18 cellular contexts compared by ENCODE assay signal in genomic region chr11:58654908-58655296, GRCh38. TPM values are rescaled to one million over a fixed set of nuclear protein-coding genes. Genes with fewer than 3 reads are reported as not detected.
DNase-seq lines count a peak whose midpoint lies in the region; ATAC-seq and TF ChIP-seq lines count a peak whose summit lies in the region.
"Had no signal": no experiment of that assay in that cellular context is flagged by ENCODE, and none has a peak within 500 bp of the region (broad histone marks: within the 10 kb centered on the region; RNA-seq: fewer than 3 reads in every experiment).

No MANE protein-coding gene starts in this region.

- no peak for TF ChIP-seq POLR2A in breast epithelium (IDR thresholded peaks at IDR 0.05)

- no peaks in the 10 kb centered on the region for H3K27me3 ChIP-seq in mammary epithelial cell (ENCODE audit: insufficient read depth, low read length)
- no peaks in the 10 kb centered on the region for H3K27me3 ChIP-seq in breast epithelium
- no peaks in the 10 kb centered on the region for H3K27me3 ChIP-seq in SK-N-SH (ENCODE audit: insufficient read depth)
- H3K27me3 ChIP-seq: adrenal gland had no signal

- no peaks in the 10 kb centered on the region for H3K9me2 ChIP-seq in SK-N-SH

- ATAC-seq in GM21576 (IDR thresholded peaks at IDR 0.05; ENCODE audit: unreplicated experiment), result peak; percentile 48
- peak; percentile 68 for ATAC-seq in HG03066 (IDR thresholded peaks at IDR 0.05; ENCODE audit: low read depth, unreplicated experiment)
- peak; percentile 55 for ATAC-seq in stimulated activated naive CD8-positive, alpha-beta T cell treated with anti-CD3 and anti-CD28 coated beads, Interleukin-15, Interleukin-2, amounts not matched to agents 100 U/mL and 50 U/mL, for 24 hours

- H2AFZ ChIP-seq in mammary epithelial cell (ENCODE audit: low read depth, low read length) (no peak overlapping the region), SK-N-SH (ENCODE audit: low read depth) (no peak overlapping the region)

- H3K27ac ChIP-seq in mammary epithelial cell (ENCODE audit: insufficient read depth, low read depth, low read length) (no peak overlapping the region), breast epithelium (no peak overlapping the region), SK-N-SH (ENCODE audit: low read depth in 2 of 2, low read length in 1 of 2) (no peak overlapping the region)
- H3K27ac ChIP-seq: adrenal gland, dorsolateral prefrontal cortex had no signal

- H3K9ac ChIP-seq in mammary epithelial cell (ENCODE audit: insufficient read depth, low read length), result no peak overlapping the region
- no peak overlapping the region for H3K9ac ChIP-seq in SK-N-SH

- no peaks in the 10 kb centered on the region for H3F3A ChIP-seq in SK-N-SH (replicated peaks; ENCODE audit: insufficient read depth)

- no peak overlapping the region for H3K4me2 ChIP-seq in mammary epithelial cell (ENCODE audit: insufficient read depth, low read depth, low read length)
- H3K4me2 ChIP-seq in SK-N-SH, result no peak overlapping the region

- TF ChIP-seq RAD21 in SK-N-SH (IDR thresholded peaks at IDR 0.05; ENCODE audit: low read length), result no peak

- intact Hi-C loops in mammary epithelial cell (cut with micrococcal nuclease) (loop anchor here (1.0 to 10.0 kb wide), 6 partner anchors 20 to 500 kb away; no protein-coding TSS in a partner anchor), breast epithelium (cut with DNase I; ENCODE audit: low total_unique reads) (no loop called here)

- TF ChIP-seq CTCF in mammary epithelial cell (conservative IDR thresholded peaks at IDR 0.05 in 1 of 2, IDR thresholded peaks at IDR 0.05 in 1 of 2; ENCODE audit: extremely low read depth in 1 of 2, insufficient read depth in 1 of 2, low read depth in 1 of 2, low read length in 2 of 2) (no peak), breast epithelium (IDR thresholded peaks at IDR 0.05) (no peak), SK-N-SH (IDR thresholded peaks at IDR 0.05) (no peak)

- H3K36me3 ChIP-seq in mammary epithelial cell (ENCODE audit: insufficient read depth, low read length) (no peaks in the 10 kb centered on the region), breast epithelium (no peaks in the 10 kb centered on the region), SK-N-SH (replicated peaks in 1 of 2; ENCODE audit: control insufficient read depth in 1 of 2, insufficient read depth in 2 of 2, low read length in 1 of 2) (no peaks in the 10 kb centered on the region)
- H3K36me3 ChIP-seq: adrenal gland had no signal

- no TSS peak for BruUV-seq in mammary epithelial cell (replicated peaks; lab: Mats Ljungman, UMichigan)

- H3K9me3 ChIP-seq in mammary epithelial cell (replicated peaks; ENCODE audit: insufficient read depth, low read length), result no peaks in the 10 kb centered on the region
- peaks cover 0 to under 1% of the 10 kb centered on the region in 2 donors for H3K9me3 ChIP-seq in breast epithelium
- H3K9me3 ChIP-seq in SK-N-SH, result no peaks in the 10 kb centered on the region
- H3K9me3 ChIP-seq: adrenal gland had no signal

- H3K4me3 ChIP-seq in mammary epithelial cell (replicated peaks in 1 of 3; ENCODE audit: insufficient read depth in 1 of 3, low read depth in 2 of 3, low read length in 3 of 3) (no peak overlapping the region), breast epithelium (no peak overlapping the region), SK-N-SH (ENCODE audit: low read depth in 2 of 2, low read length in 1 of 2) (no peak overlapping the region)
- H3K4me3 ChIP-seq: adrenal gland, dorsolateral prefrontal cortex, K562 had no signal

- CTCF ChIA-PET in mammary epithelial cell (lab: Charles Lee; ENCODE audit: low non-redundant PET), result interaction anchor here (0.6 to 0.7 kb wide), 2 partner anchors 27 to 404 kb away, joined by 3 read pairs; no protein-coding TSS in a partner anchor
- CTCF ChIA-PET in SK-N-SH (lab: Yijun Ruan, JAX), result interaction anchor here (0.7 to 2.2 kb wide), 16 partner anchors 11 to 481 kb away, joined by 3 to 10 read pairs (median 4); no protein-coding TSS in a partner anchor

- H3K4me1 ChIP-seq in mammary epithelial cell (ENCODE audit: insufficient read depth, low read length) (peaks cover 22% of the 10 kb centered on the region), breast epithelium (no peaks in the 10 kb centered on the region), SK-N-SH (ENCODE audit: control insufficient read depth in 1 of 2, insufficient read depth in 2 of 2, low read depth in 1 of 2, low read length in 1 of 2) (no peaks in the 10 kb centered on the region)
- H3K4me1 ChIP-seq: adrenal gland had no signal

- peak; percentile 17 for DNase-seq in mammary epithelial cell
- DNase-seq in breast epithelium (ENCODE audit: low spot score in 2 of 2), result no peak
- no peak for DNase-seq in stimulated activated naive CD8-positive, alpha-beta T cell treated with anti-CD3 and anti-CD28 coated beads, Interleukin-15, Interleukin-2, amounts not matched to agents 100 U/mL and 50 U/mL, for 24 hours
- DNase-seq in SK-N-SH, result no peak
- DNase-seq in A172 (ENCODE audit: low spot score), result no peak
- no peak for DNase-seq in GM19240 (ENCODE audit: insufficient read length, low spot score)
- DNase-seq: activated CD4-positive, alpha-beta T cell treated with anti-CD3 and anti-CD28 coated beads, Interleukin-2, amount 50 U/mL, for 48 hours; adrenal gland; CD8-positive, alpha-beta memory T cell; dorsolateral prefrontal cortex; erythroblast; NCI-H2029 treated with DMSO at 0.1 percent for 48 hours; NCI-H510A; stimulated activated CD4-positive, alpha-beta T cell treated with anti-CD3 and anti-CD28 coated beads, Interleukin-4, amount 100 ng/mL, for 1 hour; SW 1271 had no signal

- 100% methylated on average over 1 of the region's 1 CpG for WGBS in mammary epithelial cell (ENCODE audit: low coverage, missing lambda C conversion rate)
- 8% methylated on average over 1 of the region's 1 CpG for WGBS in SK-N-SH (ENCODE audit: low lambda C conversion rate)

- dilution Hi-C loops in mammary epithelial cell (cut with HindIII; ENCODE audit: low sequenced_read_pairs), result no loop called here

- no peaks in the 10 kb centered on the region for H3K79me2 ChIP-seq in mammary epithelial cell (ENCODE audit: insufficient read depth, low read length)
- no peaks in the 10 kb centered on the region for H3K79me2 ChIP-seq in SK-N-SH (ENCODE audit: insufficient read depth)

- H4K20me1 ChIP-seq in mammary epithelial cell (ENCODE audit: insufficient read depth, low read length) (no peaks in the 10 kb centered on the region), SK-N-SH (ENCODE audit: insufficient read depth) (no peaks in the 10 kb centered on the region)

- in situ Hi-C loops in mammary epithelial cell (cut with MboI; ENCODE audit: low sequenced_read_pairs in 2 of 2), result loop anchor here in 1 of 2 donors (10.0 kb wide), 1 partner anchor 130 kb away; no protein-coding TSS in a partner anchor

- TF ChIP-seq EP300 in SK-N-SH (IDR thresholded peaks at IDR 0.05; ENCODE audit: borderline replicate concordance in 1 of 2, low read depth in 1 of 2, low read length in 1 of 2), result no peak

- POLR2A ChIA-PET in SK-N-SH (lab: Yijun Ruan, JAX), result no interaction called here

TF ChIP-seq in SK-N-SH, 30 proteins besides CTCF, POLR2A, EP300 and RAD21:
- no peak for TF ChIP-seq NFIC (IDR thresholded peaks at IDR 0.05; ENCODE audit: borderline replicate concordance)
- TF ChIP-seq MAX (IDR thresholded peaks at IDR 0.05; ENCODE audit: low read depth), result no peak
TF ChIP-seq in SK-N-SH: peak in this region for 0.

RNA-seq across cellular contexts. Expression of gene CNTF, which starts 32.4 kb away (rescaled TPM):
- total RNA-seq in mammary epithelial cell, result 1 to 10 TPM; 2.2 to 3.0 TPM
- 0.46 TPM for polyA plus RNA-seq in mammary epithelial cell
- not detected for polyA minus RNA-seq in mammary epithelial cell
- total RNA-seq in breast epithelium, result 1 to 10 TPM in 1 of 3 donors, under 1 TPM in 2; 0.59 to 1.6 (median 0.66) TPM
- polyA plus RNA-seq in SK-N-SH (2012; rRNA removed), result 0.87 and 1.4 TPM in 2 replicates
- polyA plus RNA-seq in SK-N-SH (2012; cell fraction: cytosol; rRNA removed), result 0.66 and 0.67 TPM in 2 replicates
- polyA plus RNA-seq in SK-N-SH (2012; cell fraction: nucleus; rRNA removed), result 1.2 and 3.4 TPM in 2 replicates
- total RNA-seq in A172 (2014; rRNA removed; shearing (Covaris generic)), result 0.07 and 0.41 TPM in 2 replicates
- polyA plus RNA-seq: CD8-positive, alpha-beta memory T cell had no signal
